ENCODE assay signal across 21 cellular contexts in genomic region chr1:63624911-63625310, GRCh38. TPM values are rescaled to one million over a fixed set of nuclear protein-coding genes. Genes with fewer than 3 reads are reported as not detected.
DNase-seq lines count a peak whose midpoint lies in the region; ATAC-seq and TF ChIP-seq lines count a peak whose summit lies in the region.
"Had no signal": no experiment of that assay in that cellular context is flagged by ENCODE, and none has a peak within 500 bp of the region (broad histone marks: within the 10 kb centered on the region; RNA-seq: fewer than 3 reads in every experiment).

No MANE protein-coding gene starts in this region.

- H3K9me3 ChIP-seq in left ventricle myocardium inferior (replicated peaks) (no peaks in the 10 kb centered on the region), left lung (no peaks in the 10 kb centered on the region)
- H3K9me3 ChIP-seq: tibial nerve had no signal

- no peak overlapping the region for H3K4me3 Mint-ChIP-seq in activated naive CD4-positive, alpha-beta T cell treated with anti-CD3 and anti-CD28 coated beads for 36 hours
- H3K4me3 Mint-ChIP-seq: nephron progenitor cell had no signal

- H3K27me3 Mint-ChIP-seq in activated naive CD4-positive, alpha-beta T cell treated with anti-CD3 and anti-CD28 coated beads for 36 hours (ENCODE audit: low read depth), result no peaks in the 10 kb centered on the region

- H3K27ac ChIP-seq in left ventricle myocardium inferior (replicated peaks) (peak overlapping the region; percentile 72), left lung (no peak overlapping the region)
- H3K27ac ChIP-seq: tibial nerve had no signal

- TF ChIP-seq CTCF in left ventricle myocardium inferior (IDR thresholded peaks at IDR 0.05; ENCODE audit: borderline replicate concordance) (peak; percentile 36), astrocyte of the spinal cord (IDR thresholded peaks at IDR 0.05; ENCODE audit: low read depth, low read length) (peak; percentile 22), left lung (IDR thresholded peaks at IDR 0.05) (no peak), GM13976 (IDR thresholded peaks at IDR 0.05; ENCODE audit: borderline replicate concordance, control extremely low read depth, extremely low read depth, insufficient read depth, missing control alignments) (no peak)

- no peak for DNase-seq in left ventricle myocardium inferior
- DNase-seq in cardiac septum (ENCODE audit: low spot score), result no peak
- peak; percentile 14 for DNase-seq in astrocyte of the spinal cord (ENCODE audit: low read depth, low spot score)
- no peak for DNase-seq in left lung
- DNase-seq in GM13976 (ENCODE audit: low spot score), result no peak
- DNase-seq in activated naive CD4-positive, alpha-beta T cell treated with anti-CD3 and anti-CD28 coated beads for 36 hours, result no peak
- DNase-seq in pons (ENCODE audit: low spot score), result no peak
- DNase-seq: activated CD4-positive, alpha-beta T cell treated with anti-CD3 and anti-CD28 coated beads for 4 hours; activated T-cell treated with anti-CD3 and anti-CD28 coated beads, Interleukin-2, amount 50 U/mL, for 48 hours; AML-193; amygdala; DMS79; effector CD8-positive, alpha-beta T cell; glutamatergic neuron; GOT3; left cardiac atrium; NCI-H2227 treated with DMSO at 0.1 percent for 48 hours; nephron progenitor cell; OCI-M1 had no signal

- intact Hi-C loops in left ventricle myocardium inferior (cut with micrococcal nuclease), result loop anchor here (5.0 to 10.0 kb wide), 2 partner anchors 510 to 622 kb away; no protein-coding TSS in a partner anchor
- intact Hi-C loops in cardiac septum (cut with DNase I), result no loop called here
- intact Hi-C loops in left lung (cut with DNase I), result no loop called here
- intact Hi-C loops in activated naive CD4-positive, alpha-beta T cell treated with anti-CD3 and anti-CD28 coated beads for 36 hours (cut with micrococcal nuclease), result no loop called here

- H3K27ac Mint-ChIP-seq in activated naive CD4-positive, alpha-beta T cell treated with anti-CD3 and anti-CD28 coated beads for 36 hours, result no peak overlapping the region
- H3K27ac Mint-ChIP-seq: nephron progenitor cell had no signal

- H3K36me3 Mint-ChIP-seq in activated naive CD4-positive, alpha-beta T cell treated with anti-CD3 and anti-CD28 coated beads for 36 hours (ENCODE audit: low read depth), result peaks cover 2% of the 10 kb centered on the region

- in situ Hi-C loops in astrocyte of the spinal cord (cut with HindIII; ENCODE audit: low sequenced_read_pairs), result no loop called here
- in situ Hi-C loops in GM13976 (cut with MboI; ENCODE audit: low sequenced_read_pairs, unreplicated experiment), result loop anchor here (25.0 kb wide), 2 partner anchors 512 to 612 kb away; no protein-coding TSS in a partner anchor

- ATAC-seq in left lung, result peak; percentile 56
- no peak for ATAC-seq in GM18858 (IDR thresholded peaks at IDR 0.05; ENCODE audit: unreplicated experiment)

- H3K4me3 ChIP-seq in left ventricle myocardium inferior, result no peak overlapping the region
- H3K4me3 ChIP-seq in astrocyte of the spinal cord (ENCODE audit: low read depth, low read length), result no peak overlapping the region
- no peak overlapping the region for H3K4me3 ChIP-seq in left lung
- H3K4me3 ChIP-seq: tibial nerve had no signal

- CTCF ChIA-PET in activated naive CD4-positive, alpha-beta T cell treated with anti-CD3 and anti-CD28 coated beads for 36 hours (lab: Charles Lee), result interaction anchor here (1.4 kb wide), 1 partner anchor 8 kb away, joined by 4 read pairs; no protein-coding TSS in a partner anchor

- no peaks in the 10 kb centered on the region for H3K9me3 Mint-ChIP-seq in activated naive CD4-positive, alpha-beta T cell treated with anti-CD3 and anti-CD28 coated beads for 36 hours
- H3K9me3 Mint-ChIP-seq: nephron progenitor cell had no signal

- H3K36me3 ChIP-seq in left ventricle myocardium inferior, result peaks cover 5% of the 10 kb centered on the region
- H3K36me3 ChIP-seq in left lung, result peaks cover 0 to 8% of the 10 kb centered on the region in 2 donors

- H3K27me3 ChIP-seq in left ventricle myocardium inferior (ENCODE audit: low read depth), result no peaks in the 10 kb centered on the region
- H3K27me3 ChIP-seq in left lung, result no peaks in the 10 kb centered on the region
- H3K27me3 ChIP-seq: tibial nerve had no signal

- peaks cover 8% of the 10 kb centered on the region for H3K4me1 Mint-ChIP-seq in activated naive CD4-positive, alpha-beta T cell treated with anti-CD3 and anti-CD28 coated beads for 36 hours (ENCODE audit: low read depth)

- H3K4me1 ChIP-seq in left ventricle myocardium inferior (peaks cover 67% of the 10 kb centered on the region), left lung (peaks cover 3 to 6% of the 10 kb centered on the region in 2 donors)

RNA-seq across cellular contexts. Expression of gene PGM1, which starts 31.7 kb away (rescaled TPM):
- total RNA-seq in left ventricle myocardium inferior, result 280 TPM
- total RNA-seq in cardiac septum, result 199 TPM
- 10 to 100 TPM; 46.0 to 65.6 TPM for total RNA-seq in left lung
- total RNA-seq in activated naive CD4-positive, alpha-beta T cell treated with anti-CD3 and anti-CD28 coated beads for 36 hours, result 10 to 100 TPM; 25.3 to 27.5 TPM

Comparison
In these comparisons a context has a peak if more than half of its experiments do, and no peak if none do; other contexts are left out.
1. CTCF ChIP-seq: peak in left ventricle myocardium inferior (single experiment) and astrocyte of the spinal cord (single experiment); none in left lung (0 of 2) and GM13976 (single experiment).